8 cellular contexts compared by ENCODE assay signal in the genomic region with DNA sequence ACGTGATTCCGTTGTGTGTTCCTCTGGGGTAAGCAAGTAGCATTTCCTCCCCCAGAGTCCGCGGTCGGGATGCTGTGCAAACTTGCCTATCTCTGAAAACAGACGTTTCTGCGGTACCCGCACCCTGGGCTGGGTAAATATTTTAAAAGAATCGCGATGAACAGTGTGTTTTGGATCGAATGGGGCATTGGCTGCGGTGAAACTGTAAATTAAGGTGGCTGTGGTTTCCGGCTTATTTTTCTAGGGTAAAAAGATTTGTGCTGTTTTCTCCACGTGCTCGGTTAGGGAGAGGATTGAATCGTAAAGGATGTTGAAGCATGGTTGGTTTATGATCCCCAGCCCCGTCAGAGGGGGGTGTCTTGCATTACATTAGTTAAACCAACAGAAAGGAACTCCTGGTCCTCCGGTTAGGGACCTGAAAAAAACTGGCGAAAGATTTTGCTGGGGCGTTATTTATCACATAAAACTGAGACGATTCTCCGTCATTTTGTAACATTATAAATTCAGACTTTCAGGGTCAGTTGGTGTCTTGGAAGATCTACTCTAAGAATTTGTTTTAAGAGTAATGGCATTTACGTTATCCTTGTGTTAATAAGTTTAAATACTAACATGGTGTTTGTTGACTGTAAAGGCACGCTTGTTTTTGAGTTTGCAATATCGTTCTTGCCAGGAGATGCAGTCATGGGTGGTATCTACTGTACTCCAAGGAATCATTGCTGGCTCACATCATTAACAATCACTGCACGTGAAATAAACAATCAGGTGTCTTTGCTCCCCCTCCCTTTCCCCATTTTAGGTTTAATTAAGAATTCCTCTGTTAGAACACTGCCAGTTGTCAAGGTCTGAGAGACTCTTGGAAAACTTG. TPM values are rescaled to one million over a fixed set of nuclear protein-coding genes. Genes with fewer than 3 reads are reported as not detected.
DNase-seq lines count a peak whose midpoint lies in the region; ATAC-seq and TF ChIP-seq lines count a peak whose summit lies in the region.

No MANE protein-coding gene starts in this region.

- TF ChIP-seq CTCF in AG09309 (IDR thresholded peaks at IDR 0.05; ENCODE audit: control insufficient read depth, insufficient read depth, low read depth, low read length, missing control alignments) (no peak), WTC11 (IDR thresholded peaks at IDR 0.05) (no peak)

- CTCF ChIA-PET in WTC11 (lab: Charles Lee): no interaction called here

- H3K9ac ChIP-seq in stomach smooth muscle (ENCODE audit: low read length in 2 of 2): no peak overlapping the region

- ATAC-seq in GM21528 (IDR thresholded peaks at IDR 0.05; ENCODE audit: low FRiP score, unreplicated experiment) (peak; percentile 27), WTC11 (peak; percentile 38)

- peak overlapping the region; percentile 81 for H3K4me3 Mint-ChIP-seq in WTC11

- H3K27ac Mint-ChIP-seq in WTC11: no peak overlapping the region

- H3K9me3 Mint-ChIP-seq in WTC11: no peaks in the 10 kb centered on the region

- H3K27me3 ChIP-seq in stomach smooth muscle (ENCODE audit: control insufficient read depth in 1 of 2, insufficient read depth in 2 of 2, low read length in 2 of 2): peaks cover 25 to 41% of the 10 kb centered on the region in 2 donors

- H3K9me3 ChIP-seq in stomach smooth muscle (ENCODE audit: control insufficient read depth in 2 of 2, low read length in 2 of 2): no peaks in the 10 kb centered on the region

- intact Hi-C loops in posterior vena cava (cut with DNase I): no loop called here

- H3K4me1 ChIP-seq in stomach smooth muscle (ENCODE audit: control insufficient read depth, insufficient read depth, low read length): peaks cover 18% of the 10 kb centered on the region

- peaks cover 42% of the 10 kb centered on the region for H3K4me1 Mint-ChIP-seq in WTC11

- H3K27me3 Mint-ChIP-seq in WTC11 (ENCODE audit: low read depth): peaks cover 82% of the 10 kb centered on the region

- peak overlapping the region; percentile 80 for H3K4me3 ChIP-seq in AG09309 (ENCODE audit: control insufficient read depth, low read depth, low read length)
- H3K4me3 ChIP-seq in stomach smooth muscle (ENCODE audit: low read length in 2 of 2): peak overlapping the region; percentile 60 to 75

- no peaks in the 10 kb centered on the region for H3K36me3 ChIP-seq in stomach smooth muscle (ENCODE audit: control insufficient read depth in 2 of 2, insufficient read depth in 2 of 2, low read length in 2 of 2)

- H3K27ac ChIP-seq in stomach smooth muscle (ENCODE audit: low read length): no peak overlapping the region

- no peaks in the 10 kb centered on the region for H3K36me3 Mint-ChIP-seq in WTC11

- DNase-seq in AG09309 (ENCODE audit: low read depth) (no peak), WTC11 (ENCODE audit: low spot score) (peak; percentile 29), iPS DF 19.7 (ENCODE audit: low read depth, low spot score) (peak; percentile 35), DMS 273 (lab: John Stamatoyannopoulos, UW; ENCODE audit: unreplicated experiment) (no peak), posterior vena cava (ENCODE audit: low spot score) (no peak)
- no peak for DNase-seq in NK-92 treated with Interleukin-12 subunit alpha and Interleukin-12 subunit beta, amount 100 ng/mL, for 24 hours (lab: John Stamatoyannopoulos, UW)

- POLR2A ChIA-PET in WTC11 (lab: Charles Lee): interaction anchor here (1.4 kb wide), 1 partner anchor 291 kb away, joined by 4 read pairs; no protein-coding TSS in a partner anchor

TF ChIP-seq in WTC11, 78 proteins besides CTCF, POLR2A, EP300 and RAD21:
- TF ChIP-seq, protein P1, sequence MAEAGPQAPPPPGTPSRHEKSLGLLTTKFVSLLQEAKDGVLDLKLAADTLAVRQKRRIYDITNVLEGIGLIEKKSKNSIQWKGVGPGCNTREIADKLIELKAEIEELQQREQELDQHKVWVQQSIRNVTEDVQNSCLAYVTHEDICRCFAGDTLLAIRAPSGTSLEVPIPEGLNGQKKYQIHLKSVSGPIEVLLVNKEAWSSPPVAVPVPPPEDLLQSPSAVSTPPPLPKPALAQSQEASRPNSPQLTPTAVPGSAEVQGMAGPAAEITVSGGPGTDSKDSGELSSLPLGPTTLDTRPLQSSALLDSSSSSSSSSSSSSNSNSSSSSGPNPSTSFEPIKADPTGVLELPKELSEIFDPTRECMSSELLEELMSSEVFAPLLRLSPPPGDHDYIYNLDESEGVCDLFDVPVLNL (CRISPR knock-in tag; IDR thresholded peaks at IDR 0.05; ENCODE audit: borderline replicate concordance, low read depth): no peak
- TF ChIP-seq, protein P2, sequence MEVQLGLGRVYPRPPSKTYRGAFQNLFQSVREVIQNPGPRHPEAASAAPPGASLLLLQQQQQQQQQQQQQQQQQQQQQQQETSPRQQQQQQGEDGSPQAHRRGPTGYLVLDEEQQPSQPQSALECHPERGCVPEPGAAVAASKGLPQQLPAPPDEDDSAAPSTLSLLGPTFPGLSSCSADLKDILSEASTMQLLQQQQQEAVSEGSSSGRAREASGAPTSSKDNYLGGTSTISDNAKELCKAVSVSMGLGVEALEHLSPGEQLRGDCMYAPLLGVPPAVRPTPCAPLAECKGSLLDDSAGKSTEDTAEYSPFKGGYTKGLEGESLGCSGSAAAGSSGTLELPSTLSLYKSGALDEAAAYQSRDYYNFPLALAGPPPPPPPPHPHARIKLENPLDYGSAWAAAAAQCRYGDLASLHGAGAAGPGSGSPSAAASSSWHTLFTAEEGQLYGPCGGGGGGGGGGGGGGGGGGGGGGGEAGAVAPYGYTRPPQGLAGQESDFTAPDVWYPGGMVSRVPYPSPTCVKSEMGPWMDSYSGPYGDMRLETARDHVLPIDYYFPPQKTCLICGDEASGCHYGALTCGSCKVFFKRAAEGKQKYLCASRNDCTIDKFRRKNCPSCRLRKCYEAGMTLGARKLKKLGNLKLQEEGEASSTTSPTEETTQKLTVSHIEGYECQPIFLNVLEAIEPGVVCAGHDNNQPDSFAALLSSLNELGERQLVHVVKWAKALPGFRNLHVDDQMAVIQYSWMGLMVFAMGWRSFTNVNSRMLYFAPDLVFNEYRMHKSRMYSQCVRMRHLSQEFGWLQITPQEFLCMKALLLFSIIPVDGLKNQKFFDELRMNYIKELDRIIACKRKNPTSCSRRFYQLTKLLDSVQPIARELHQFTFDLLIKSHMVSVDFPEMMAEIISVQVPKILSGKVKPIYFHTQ (CRISPR knock-in tag; IDR thresholded peaks at IDR 0.05): no peak
- TF ChIP-seq, protein P3, sequence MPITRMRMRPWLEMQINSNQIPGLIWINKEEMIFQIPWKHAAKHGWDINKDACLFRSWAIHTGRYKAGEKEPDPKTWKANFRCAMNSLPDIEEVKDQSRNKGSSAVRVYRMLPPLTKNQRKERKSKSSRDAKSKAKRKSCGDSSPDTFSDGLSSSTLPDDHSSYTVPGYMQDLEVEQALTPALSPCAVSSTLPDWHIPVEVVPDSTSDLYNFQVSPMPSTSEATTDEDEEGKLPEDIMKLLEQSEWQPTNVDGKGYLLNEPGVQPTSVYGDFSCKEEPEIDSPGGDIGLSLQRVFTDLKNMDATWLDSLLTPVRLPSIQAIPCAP (CRISPR knock-in tag; IDR thresholded peaks at IDR 0.05): no peak
- TF ChIP-seq FOXK1 (CRISPR knock-in tag; IDR thresholded peaks at IDR 0.05): no peak
- TF ChIP-seq RELA (CRISPR knock-in tag; IDR thresholded peaks at IDR 0.05; ENCODE audit: borderline replicate concordance): no peak
- TF ChIP-seq TP53 (CRISPR knock-in tag; IDR thresholded peaks at IDR 0.05): no peak
- no peak for TF ChIP-seq JUN (CRISPR knock-in tag; IDR thresholded peaks at IDR 0.05)
- TF ChIP-seq, protein P4, sequence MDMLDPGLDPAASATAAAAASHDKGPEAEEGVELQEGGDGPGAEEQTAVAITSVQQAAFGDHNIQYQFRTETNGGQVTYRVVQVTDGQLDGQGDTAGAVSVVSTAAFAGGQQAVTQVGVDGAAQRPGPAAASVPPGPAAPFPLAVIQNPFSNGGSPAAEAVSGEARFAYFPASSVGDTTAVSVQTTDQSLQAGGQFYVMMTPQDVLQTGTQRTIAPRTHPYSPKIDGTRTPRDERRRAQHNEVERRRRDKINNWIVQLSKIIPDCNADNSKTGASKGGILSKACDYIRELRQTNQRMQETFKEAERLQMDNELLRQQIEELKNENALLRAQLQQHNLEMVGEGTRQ (CRISPR knock-in tag; IDR thresholded peaks at IDR 0.05): no peak
- no peak for TF ChIP-seq NR1H2 (CRISPR knock-in tag; IDR thresholded peaks at IDR 0.05)

RNA-seq across cellular contexts. Expression of a gene that starts 1.4 kb away (rescaled TPM):
- 0.14 to 0.27 TPM (median 0.22 TPM) in 3 replicates for total RNA-seq in WTC11 (2021)
- total RNA-seq in posterior vena cava: under 1 TPM; 0.79 to 0.90 TPM

Comparison
In these comparisons a context has a peak if more than half of its experiments do, and no peak if none do; other contexts are left out.
1. DNase-seq: peak in WTC11 (single experiment) and iPS DF 19.7 (single experiment); none in AG09309 (single experiment), NK-92 treated with Interleukin-12 subunit alpha and Interleukin-12 subunit beta, amount 100 ng/mL, for 24 hours (single experiment), DMS 273 (single experiment) and posterior vena cava (single experiment).